ENCODE assay signal across 1 cellular context in the genomic region with DNA sequence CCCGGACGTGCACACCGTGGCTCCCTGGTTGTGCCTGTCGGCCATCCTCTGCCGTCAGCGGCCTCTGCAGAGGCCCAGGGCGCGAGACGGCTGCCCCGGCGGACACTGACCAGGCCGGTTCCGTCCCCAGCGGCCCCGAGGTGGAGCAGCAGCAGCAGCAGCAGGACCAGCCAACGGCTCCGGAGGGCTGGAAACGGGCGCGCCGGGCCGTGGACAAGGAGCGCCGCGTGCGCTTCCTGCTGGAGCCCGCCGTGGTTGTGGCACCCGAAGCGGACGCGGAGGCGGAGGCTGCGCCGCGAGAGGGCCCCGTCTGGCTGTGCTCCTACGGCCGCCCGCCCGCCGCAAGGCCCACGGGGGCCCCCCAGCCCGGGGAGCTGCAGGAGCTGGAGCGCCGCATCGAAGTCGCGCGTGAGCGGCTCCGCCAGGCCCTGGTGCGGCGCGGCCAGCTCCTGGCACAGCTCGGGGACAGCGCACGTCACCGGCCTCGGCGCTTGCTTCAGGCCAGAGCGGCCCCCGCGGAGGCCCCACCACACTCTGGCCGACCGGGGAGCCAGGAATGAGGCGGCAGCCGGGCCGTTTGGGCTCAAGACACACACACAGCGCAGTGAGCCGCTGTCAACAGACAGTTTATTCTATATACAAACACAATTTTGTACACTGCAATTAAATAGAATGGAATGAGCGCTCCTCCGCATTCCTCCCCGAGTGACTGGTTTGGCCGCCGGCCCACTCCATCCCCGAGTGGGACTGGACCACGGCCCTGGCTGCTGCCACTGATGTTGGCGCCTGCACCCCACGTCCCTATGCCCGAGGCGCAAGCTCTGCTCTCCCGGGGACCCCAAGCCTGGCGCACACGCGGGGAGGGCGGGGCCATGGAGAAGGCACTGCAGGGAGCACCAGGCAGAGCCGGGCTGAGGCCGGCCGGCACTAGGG.
TF ChIP-seq lines count a peak whose summit lies in the region.

No MANE protein-coding gene starts in this region.

TF ChIP-seq in GM12878, 131 proteins besides CTCF, POLR2A, EP300 and RAD21:
- no peak for TF ChIP-seq LARP7 (IDR thresholded peaks at IDR 0.05)
- no peak for TF ChIP-seq STAT3 (IDR thresholded peaks at IDR 0.05; ENCODE audit: low read depth, low read length)
- TF ChIP-seq, protein P1, sequence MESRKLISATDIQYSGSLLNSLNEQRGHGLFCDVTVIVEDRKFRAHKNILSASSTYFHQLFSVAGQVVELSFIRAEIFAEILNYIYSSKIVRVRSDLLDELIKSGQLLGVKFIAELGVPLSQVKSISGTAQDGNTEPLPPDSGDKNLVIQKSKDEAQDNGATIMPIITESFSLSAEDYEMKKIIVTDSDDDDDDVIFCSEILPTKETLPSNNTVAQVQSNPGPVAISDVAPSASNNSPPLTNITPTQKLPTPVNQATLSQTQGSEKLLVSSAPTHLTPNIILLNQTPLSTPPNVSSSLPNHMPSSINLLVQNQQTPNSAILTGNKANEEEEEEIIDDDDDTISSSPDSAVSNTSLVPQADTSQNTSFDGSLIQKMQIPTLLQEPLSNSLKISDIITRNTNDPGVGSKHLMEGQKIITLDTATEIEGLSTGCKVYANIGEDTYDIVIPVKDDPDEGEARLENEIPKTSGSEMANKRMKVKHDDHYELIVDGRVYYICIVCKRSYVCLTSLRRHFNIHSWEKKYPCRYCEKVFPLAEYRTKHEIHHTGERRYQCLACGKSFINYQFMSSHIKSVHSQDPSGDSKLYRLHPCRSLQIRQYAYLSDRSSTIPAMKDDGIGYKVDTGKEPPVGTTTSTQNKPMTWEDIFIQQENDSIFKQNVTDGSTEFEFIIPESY (IDR thresholded peaks at IDR 0.05), result no peak
- TF ChIP-seq SMARCA5 (IDR thresholded peaks at IDR 0.05), result no peak
- no peak for TF ChIP-seq CBX5 (IDR thresholded peaks at IDR 0.05; ENCODE audit: low read depth)
- no peak for TF ChIP-seq ESRRA (IDR thresholded peaks at IDR 0.05; ENCODE audit: low read length)
